ENCODE assay signal across 22 cellular contexts in the genomic region with DNA sequence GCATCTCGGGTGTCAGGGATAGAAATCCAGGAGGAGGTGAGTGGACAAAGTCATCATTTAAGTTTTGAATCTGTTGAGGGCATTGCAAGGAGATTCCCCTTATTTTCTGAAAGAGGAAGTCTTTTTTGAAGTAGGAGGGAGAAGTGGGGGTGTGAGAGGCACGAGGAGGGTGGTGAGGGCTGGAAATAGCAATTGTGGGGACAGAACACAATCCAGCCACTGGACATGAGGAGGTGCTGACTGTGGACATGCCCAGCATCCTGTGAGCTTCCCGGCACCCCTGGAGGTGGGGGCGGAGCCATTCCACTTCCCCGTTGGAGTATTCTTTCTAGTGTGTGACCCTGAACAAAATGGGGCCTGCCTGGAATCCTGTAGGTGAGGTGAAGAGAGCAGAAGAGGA.
DNase-seq lines count a peak whose midpoint lies in the region; ATAC-seq and TF ChIP-seq lines count a peak whose summit lies in the region.
"Had no signal": no experiment of that assay in that cellular context is flagged by ENCODE, and none has a peak within 500 bp of the region (broad histone marks: within the 10 kb centered on the region; RNA-seq: fewer than 3 reads in every experiment).

No MANE protein-coding gene starts in this region.

- TF ChIP-seq CTCF in H9 (conservative IDR thresholded peaks at IDR 0.05): no peak

- H3K4ac ChIP-seq in H9 (ENCODE audit: low read depth, low read length): no peak overlapping the region

- no peaks in the 10 kb centered on the region for H4K20me1 ChIP-seq in H9 (ENCODE audit: control insufficient read depth, insufficient read depth, insufficient read length)

- no peak overlapping the region for H4K91ac ChIP-seq in H9 (ENCODE audit: insufficient read length, low read depth, low read length)

- no peak overlapping the region for H3K27ac Mint-ChIP-seq in H9
- H3K27ac Mint-ChIP-seq: activated CD4-positive, alpha-beta memory T cell treated with anti-CD3 and anti-CD28 coated beads for 36 hours; activated T-cell treated with anti-CD3 and anti-CD28 coated beads, Interleukin-2, amount 50 U/mL, for 24 hours had no signal

- H3K4me2 ChIP-seq in H9 (ENCODE audit: insufficient read depth, insufficient read length, low read length): no peak overlapping the region
- H3K4me2 ChIP-seq: smooth muscle cell had no signal

- H3T11ph ChIP-seq in H9 (ENCODE audit: low read length): no peak overlapping the region

- no peak overlapping the region for H4K8ac ChIP-seq in H9 (replicated peaks; ENCODE audit: insufficient read length, low read depth, low read length)

- peaks cover 2 to 9% of the 10 kb centered on the region in 2 experiments; a peak in 3 of 4 replicates for H3K4me1 Mint-ChIP-seq in H9
- H3K4me1 Mint-ChIP-seq: stimulated activated naive CD8-positive, alpha-beta T cell treated with anti-CD3 and anti-CD28 coated beads, Interleukin-15, amount 100 ng/mL, for 72 hours had no signal

- whole genome bisulfite sequencing in H9 (ENCODE audit: extremely low coverage, insufficient read length, low lambda C conversion rate): no CpG with 5 or more reads among the region's 5 CpGs

- H3K79me1 ChIP-seq in H9 (ENCODE audit: insufficient read depth, low read depth, low read length, poor library complexity, severe bottlenecking): no peaks in the 10 kb centered on the region

- H2BK15ac ChIP-seq in H9 (ENCODE audit: low read depth, low read length): no peak overlapping the region

- H2BK5ac ChIP-seq in H9 (ENCODE audit: insufficient read length, low read length): no peak overlapping the region

- H2AFZ ChIP-seq in H9 (ENCODE audit: low read length): no peak overlapping the region

- no peak overlapping the region for H2BK120ac ChIP-seq in H9 (ENCODE audit: low read depth, low read length, poor library complexity, severe bottlenecking)

- no peaks in the 10 kb centered on the region; a peak in 1 of 7 replicates for H3K36me3 Mint-ChIP-seq in H9 (ENCODE audit: insufficient read depth in 1 of 3, low read depth in 3 of 3)
- H3K36me3 Mint-ChIP-seq: activated CD4-positive, alpha-beta memory T cell treated with anti-CD3 and anti-CD28 coated beads for 36 hours had no signal

- no peak overlapping the region for H3K18ac ChIP-seq in H9 (ENCODE audit: insufficient read length, low read depth, low read length)

- no peaks in the 10 kb centered on the region for H3K27me3 ChIP-seq in H9 (ENCODE audit: insufficient read depth, low read length)
- H3K27me3 ChIP-seq: tibial nerve had no signal

- no peaks in the 10 kb centered on the region for H3K9me3 ChIP-seq in H9 (ENCODE audit: control insufficient read depth, low read depth, low read length)
- H3K9me3 ChIP-seq: tibial nerve had no signal

- H3K56ac ChIP-seq in H9 (ENCODE audit: insufficient read length, low read depth, low read length): no peak overlapping the region

- no peak overlapping the region for H3K4me3 Mint-ChIP-seq in H9
- H3K4me3 Mint-ChIP-seq: activated CD4-positive, alpha-beta memory T cell treated with anti-CD3 and anti-CD28 coated beads for 36 hours; activated T-cell treated with anti-CD3 and anti-CD28 coated beads, Interleukin-2, amount 50 U/mL, for 24 hours; stimulated activated naive CD8-positive, alpha-beta T cell treated with anti-CD3 and anti-CD28 coated beads, Interleukin-15, amount 100 ng/mL, for 72 hours had no signal

- H3K14ac ChIP-seq in H9 (ENCODE audit: insufficient read depth, low read length): no peak overlapping the region

- H3K23me2 ChIP-seq in H9 (ENCODE audit: insufficient read length, low read depth, low read length, poor library complexity, severe bottlenecking): no peaks in the 10 kb centered on the region

- H3K23ac ChIP-seq in H9 (ENCODE audit: insufficient read length, low read depth, low read length): no peak overlapping the region

- no peak overlapping the region for H3K9ac ChIP-seq in H9 (ENCODE audit: extremely low read depth, insufficient read length, low read length)

- ATAC-seq in HG03097 (IDR thresholded peaks at IDR 0.05; ENCODE audit: low FRiP score, unreplicated experiment): no peak
- ATAC-seq: stimulated activated naive CD8-positive, alpha-beta T cell treated with anti-CD3 and anti-CD28 coated beads, Interleukin-15, amount 100 ng/mL, for 72 hours had no signal

- H2BK12ac ChIP-seq in H9 (ENCODE audit: insufficient read length, low read depth, low read length): no peak overlapping the region

- H3K79me2 ChIP-seq in H9 (ENCODE audit: insufficient read depth, low read length): no peaks in the 10 kb centered on the region

- H3K9me3 Mint-ChIP-seq in H9: no peaks in the 10 kb centered on the region
- H3K9me3 Mint-ChIP-seq: activated CD4-positive, alpha-beta memory T cell treated with anti-CD3 and anti-CD28 coated beads for 36 hours; activated T-cell treated with anti-CD3 and anti-CD28 coated beads, Interleukin-2, amount 50 U/mL, for 24 hours; stimulated activated naive CD8-positive, alpha-beta T cell treated with anti-CD3 and anti-CD28 coated beads, Interleukin-15, amount 100 ng/mL, for 72 hours had no signal

- H3K27me3 Mint-ChIP-seq in H9 (ENCODE audit: low read depth): peaks cover 9% of the 10 kb centered on the region
- H3K27me3 Mint-ChIP-seq: activated CD4-positive, alpha-beta memory T cell treated with anti-CD3 and anti-CD28 coated beads for 36 hours; activated T-cell treated with anti-CD3 and anti-CD28 coated beads, Interleukin-2, amount 50 U/mL, for 24 hours; stimulated activated naive CD8-positive, alpha-beta T cell treated with anti-CD3 and anti-CD28 coated beads, Interleukin-15, amount 100 ng/mL, for 72 hours had no signal

- H3K4me1 ChIP-seq in H9 (ENCODE audit: insufficient read depth, low read length): no peaks in the 10 kb centered on the region

- no peak overlapping the region for H2BK20ac ChIP-seq in H9 (ENCODE audit: low read depth, low read length, poor library complexity, severe bottlenecking)

- no peak overlapping the region for H2AK5ac ChIP-seq in H9 (ENCODE audit: insufficient read length, low read length)

- H3K27ac ChIP-seq in H9 (ENCODE audit: insufficient read length, low read depth, low read length): no peak overlapping the region
- H3K27ac ChIP-seq: tibial nerve had no signal

- no peak overlapping the region for H4K5ac ChIP-seq in H9 (ENCODE audit: insufficient read length, low read depth, low read length)

- peak; percentile 80 for DNase-seq in CD1c-positive myeloid dendritic cell (ENCODE audit: extremely low spot score)
- DNase-seq in MV-4-11 (lab: John Stamatoyannopoulos, UW): peak; percentile 40
- DNase-seq in ecto neural progenitor cell (ENCODE audit: low spot score): peak; percentile 12
- peak; percentile 42 for DNase-seq in medulla oblongata (ENCODE audit: extremely low spot score)
- DNase-seq in H9: no peak
- DNase-seq in stimulated activated CD4-positive, alpha-beta T cell treated with anti-CD3 and anti-CD28 coated beads, Interleukin-4, amount 100 ng/mL, for 1 hour: no peak
- no peak for DNase-seq in HK-2 (ENCODE audit: unreplicated experiment)
- DNase-seq: activated CD4-positive, alpha-beta memory T cell treated with anti-CD3 and anti-CD28 coated beads for 36 hours; activated naive CD4-positive, alpha-beta T cell treated with Interleukin-2 at 50 U/mL for 16 hours; activated T-cell treated with anti-CD3 and anti-CD28 coated beads, Interleukin-2, amount 50 U/mL, for 24 hours; DMS79; effector memory CD4-positive, alpha-beta T cell; H7; NCI-H510A treated with DMSO at 0.1 percent for 48 hours; OCI-M1; SHP77 treated with DMSO at 0.1 percent for 48 hours; stimulated activated CD4-positive, alpha-beta T cell treated with anti-CD3 and anti-CD28 coated beads, Interleukin-2, amount 100 ng/mL, for 48 hours; stimulated activated naive CD8-positive, alpha-beta T cell treated with anti-CD3 and anti-CD28 coated beads, Interleukin-15, amount 100 ng/mL, for 72 hours; T-helper 2 cell had no signal

Comparison
In these comparisons a context has a peak if more than half of its experiments do, and no peak if none do; other contexts are left out.
1. DNase-seq: peak in CD1c-positive myeloid dendritic cell (single experiment), MV-4-11 (single experiment), ecto neural progenitor cell (single experiment) and medulla oblongata (single experiment); none in H9 (single experiment), stimulated activated CD4-positive, alpha-beta T cell treated with anti-CD3 and anti-CD28 coated beads, Interleukin-4, amount 100 ng/mL, for 1 hour (single experiment) and HK-2 (single experiment).